In the genomic region with DNA sequence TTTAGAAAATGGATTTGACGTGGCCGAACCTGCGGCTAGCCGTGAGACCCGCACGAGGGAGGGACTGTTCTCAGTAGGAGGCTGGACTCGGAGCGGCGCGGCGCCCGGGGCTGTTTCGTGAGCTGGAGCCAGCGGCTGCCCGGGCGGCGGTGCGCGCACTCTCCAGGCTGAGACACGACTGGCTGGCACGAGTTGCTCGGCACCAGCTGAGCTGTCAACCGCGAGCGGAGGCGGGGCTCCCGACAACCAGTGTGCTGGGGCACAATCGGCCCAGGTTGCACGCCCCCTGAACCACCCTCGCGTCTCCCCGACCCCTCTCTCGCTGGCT, we compare ENCODE assay signal across 8 cellular contexts. TPM values are rescaled to one million over a fixed set of nuclear protein-coding genes. Genes with fewer than 3 reads are reported as not detected.
DNase-seq lines count a peak whose midpoint lies in the region; ATAC-seq, FAIRE-seq and TF ChIP-seq lines count a peak whose summit lies in the region.
"Not testable (repeated sequence)": the region's sequence is repeated elsewhere in the genome, so short reads cannot be mapped to it uniquely, and the experiment has no call there.

No MANE protein-coding gene starts in this region.

- H4K20me1 ChIP-seq in K562 (replicated peaks; ENCODE audit: control insufficient read depth, insufficient read depth, low read length) = not testable (repeated sequence)

- ATAC-seq in GM19463 (IDR thresholded peaks at IDR 0.05; ENCODE audit: unreplicated experiment) = peak; percentile 88
- peak; percentile 99 for ATAC-seq in activated CD8-positive, alpha-beta T cell treated with anti-CD3 and anti-CD28 coated beads, Interleukin-2, amount 10 ng/mL, durations not matched to agents 7 days and 5 days
- peak; percentile 87 for ATAC-seq in K562
- ATAC-seq in Right ventricle myocardium inferior = peak; percentile 100

- not testable (repeated sequence) for H2AFZ ChIP-seq in K562 (ENCODE audit: low read depth, low read length)

- H3K27me3 Mint-ChIP-seq in activated CD8-positive, alpha-beta T cell treated with anti-CD3 and anti-CD28 coated beads, Interleukin-2, amount 10 ng/mL, durations not matched to agents 7 days and 5 days (ENCODE audit: low read depth); nephron (ENCODE audit: low read depth): not testable (repeated sequence)

- H3K4me3 Mint-ChIP-seq in activated CD8-positive, alpha-beta T cell treated with anti-CD3 and anti-CD28 coated beads, Interleukin-2, amount 10 ng/mL, durations not matched to agents 7 days and 5 days = peak overlapping the region; percentile 71
- H3K4me3 Mint-ChIP-seq in nephron = peak overlapping the region; percentile 88 to 89 (median 89)

- H3K9ac ChIP-seq in HUES64 (ENCODE audit: low read depth, low read length); K562 (ENCODE audit: insufficient read depth in 1 of 2, low read depth in 2 of 2, low read length in 2 of 2): not testable (repeated sequence)

- TF ChIP-seq RAD21 in K562 (CRISPR knock-in tag; conservative IDR thresholded peaks at IDR 0.05 in 1 of 2, IDR thresholded peaks at IDR 0.05 in 1 of 2) = not testable (repeated sequence)

- H3K36me3 Mint-ChIP-seq in activated CD8-positive, alpha-beta T cell treated with anti-CD3 and anti-CD28 coated beads, Interleukin-2, amount 10 ng/mL, durations not matched to agents 7 days and 5 days (ENCODE audit: low read depth); nephron (ENCODE audit: low read depth): not testable (repeated sequence)

- not testable (repeated sequence) for H3K36me3 ChIP-seq in HUES64 (ENCODE audit: insufficient read depth, low read length); K562 (ENCODE audit: control insufficient read depth, insufficient read depth, low read length)

- POLR2A ChIA-PET in activated CD8-positive, alpha-beta T cell treated with anti-CD3 and anti-CD28 coated beads, Interleukin-2, amount 10 ng/mL, durations not matched to agents 7 days and 5 days (lab: Charles Lee); K562 (lab: Yijun Ruan, JAX): not testable (repeated sequence)

- not testable (repeated sequence) for H3K27ac ChIP-seq in HUES64 (ENCODE audit: low read depth, low read length); K562 (ENCODE audit: extremely low read depth, low read depth, low read length)

- not testable (repeated sequence) for TF ChIP-seq CTCF in AG09309 (IDR thresholded peaks at IDR 0.05; ENCODE audit: control insufficient read depth, insufficient read depth, low read depth, low read length, missing control alignments); K562 (IDR thresholded peaks at IDR 0.05 in 2 of 3, conservative IDR thresholded peaks at IDR 0.05 in 1 of 3; ENCODE audit: insufficient read depth in 2 of 3, low read depth in 1 of 3, low read length in 3 of 3); nephron (IDR thresholded peaks at IDR 0.05; ENCODE audit: unreplicated experiment in 3 of 3)

- TF ChIP-seq EP300 in K562 (IDR thresholded peaks at IDR 0.05; ENCODE audit: low read length) = not testable (repeated sequence)

- H3K9me3 Mint-ChIP-seq in activated CD8-positive, alpha-beta T cell treated with anti-CD3 and anti-CD28 coated beads, Interleukin-2, amount 10 ng/mL, durations not matched to agents 7 days and 5 days (ENCODE audit: insufficient read depth); nephron: not testable (repeated sequence)

- not testable (repeated sequence) for H3K27ac Mint-ChIP-seq in activated CD8-positive, alpha-beta T cell treated with anti-CD3 and anti-CD28 coated beads, Interleukin-2, amount 10 ng/mL, durations not matched to agents 7 days and 5 days
- peak overlapping the region in 1 of 3 experiments; percentile 29 for H3K27ac Mint-ChIP-seq in nephron

- CTCF ChIA-PET in activated CD8-positive, alpha-beta T cell treated with anti-CD3 and anti-CD28 coated beads, Interleukin-2, amount 10 ng/mL, durations not matched to agents 7 days and 5 days (lab: Charles Lee); K562 (lab: Yijun Ruan, JAX; ENCODE audit: low intra/inter-chr PET ratio): not testable (repeated sequence)

- BruUV-seq in K562 (replicated peaks; lab: Mats Ljungman, UMichigan) = not testable (repeated sequence)

- in situ Hi-C loops in K562 (cut with MboI) = not testable (repeated sequence)

- 0 out of 2 replicates have a peak overlapping the region, but pooled peaks have one; percentile 18 for H3K4me2 ChIP-seq in K562 (ENCODE audit: insufficient read depth, low read length)

- H3K79me2 ChIP-seq in K562 (ENCODE audit: control insufficient read depth, insufficient read depth, low read length) = not testable (repeated sequence)

- H3K27me3 ChIP-seq in HUES64 (ENCODE audit: insufficient read depth, low read length); K562 (ENCODE audit: control insufficient read depth in 2 of 2, insufficient read depth in 2 of 2, low read length in 2 of 2): not testable (repeated sequence)

- not testable (repeated sequence) for DNase-seq in AG09309 (ENCODE audit: low read depth); K562 (ENCODE audit: extremely low read depth in 1 of 4, low spot score in 3 of 4); Right ventricle myocardium inferior (ENCODE audit: missing footprints)
- DNase-seq in activated CD8-positive, alpha-beta T cell treated with anti-CD3 and anti-CD28 coated beads, Interleukin-2, amount 10 ng/mL, durations not matched to agents 7 days and 5 days = peak; percentile 21
- DNase-seq in stimulated activated CD4-positive, alpha-beta T cell treated with anti-CD3 and anti-CD28 coated beads, Interleukin-2, amount 100 ng/mL, for 24 hours = peak; percentile 3 to 23

- not testable (repeated sequence) for H3K9me1 ChIP-seq in K562 (ENCODE audit: control insufficient read depth, insufficient read depth, low read length)

- peak overlapping the region; percentile 28 for H3K4me3 ChIP-seq in AG09309 (ENCODE audit: control insufficient read depth, low read depth, low read length)
- peak overlapping the region; percentile 40; the same call in 1 of the 2 replicates for H3K4me3 ChIP-seq in HUES64 (ENCODE audit: low read length)
- not testable (repeated sequence) for H3K4me3 ChIP-seq in K562

- WGBS in HUES64 = 3% methylated on average over 7 of the region's 33 CpGs
- no CpG with 5 or more reads among the region's 33 CpGs for WGBS in K562 (ENCODE audit: insufficient coverage, low coverage, missing lambda C conversion rate)

- intact Hi-C loops in K562 (cut with micrococcal nuclease); Right ventricle myocardium inferior (cut with DNase I): not testable (repeated sequence)

- not testable (repeated sequence) for H3K4me1 Mint-ChIP-seq in activated CD8-positive, alpha-beta T cell treated with anti-CD3 and anti-CD28 coated beads, Interleukin-2, amount 10 ng/mL, durations not matched to agents 7 days and 5 days (ENCODE audit: low read depth); nephron

- TF ChIP-seq POLR2A in K562 (conservative IDR thresholded peaks at IDR 0.05) = not testable (repeated sequence)

- H3K4me1 ChIP-seq in HUES64 (ENCODE audit: insufficient read depth, low read length); K562 (replicated peaks in 1 of 2; ENCODE audit: control insufficient read depth in 2 of 2, insufficient read depth in 2 of 2, low read length in 2 of 2): not testable (repeated sequence)

- not testable (repeated sequence) for H3K9me3 ChIP-seq in HUES64 (ENCODE audit: insufficient read depth, low read depth, low read length); K562 (replicated peaks; ENCODE audit: control insufficient read depth, insufficient read depth, low read depth, low read length)

- not testable (repeated sequence) for FAIRE-seq in K562 (lab: Jason Lieb, UNC)

TF ChIP-seq in K562, 482 proteins besides CTCF, POLR2A, EP300 and RAD21:
- TF ChIP-seq, protein P1, sequence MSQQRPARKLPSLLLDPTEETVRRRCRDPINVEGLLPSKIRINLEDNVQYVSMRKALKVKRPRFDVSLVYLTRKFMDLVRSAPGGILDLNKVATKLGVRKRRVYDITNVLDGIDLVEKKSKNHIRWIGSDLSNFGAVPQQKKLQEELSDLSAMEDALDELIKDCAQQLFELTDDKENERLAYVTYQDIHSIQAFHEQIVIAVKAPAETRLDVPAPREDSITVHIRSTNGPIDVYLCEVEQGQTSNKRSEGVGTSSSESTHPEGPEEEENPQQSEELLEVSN (IDR thresholded peaks at IDR 0.05; ENCODE audit: borderline replicate concordance in 1 of 2, extremely low read depth in 1 of 2, insufficient read depth in 1 of 2, insufficient read length in 1 of 2, low read depth in 1 of 2, low read length in 1 of 2, poor library complexity in 1 of 2, severe bottlenecking in 1 of 2) = peak in 1 of 2 experiments; percentile 29

RNA-seq across cellular contexts. Expression of a gene that starts 58.5 kb away (rescaled TPM):
- polyA plus RNA-seq in HUES64 (2013, experiment 1 of 2) = 3.6 TPM
- 5.9 TPM for polyA plus RNA-seq in HUES64 (2013, experiment 2 of 2)
- total RNA-seq in activated CD8-positive, alpha-beta T cell treated with anti-CD3 and anti-CD28 coated beads, Interleukin-2, amount 10 ng/mL, durations not matched to agents 7 days and 5 days = 10 to 100 TPM; 22.6 to 23.7 TPM
- 22.6 and 26.3 TPM in 2 replicates for total RNA-seq in K562 (2011; cell fraction: chromatin; rRNA removed; ENCODE audit: low replicate concordance)
- total RNA-seq in K562 (2011; cell fraction: nucleolus; rRNA removed) = 8.2 and 8.8 TPM in 2 replicates
- total RNA-seq in K562 (2011; cell fraction: nucleoplasm; rRNA removed) = 11.3 and 18.6 TPM in 2 replicates
- 5.6 and 7.0 TPM in 2 replicates for total RNA-seq in K562 (2014; rRNA removed)
- total RNA-seq in K562 (2014; rRNA removed; fragmentation: Illumina TruSeq; extraction: Trizol) = 5.3 and 6.0 TPM in 2 replicates
- total RNA-seq in K562 (2015; rRNA removed; fragmentation: Illumina TruSeq; extraction: Trizol) = 6.0 and 6.3 TPM in 2 replicates
- 3.6 and 5.2 TPM in 2 replicates for total RNA-seq in K562 (2021)
- 5.3 and 6.6 TPM in 2 replicates for polyA plus RNA-seq in K562 (2011; rRNA removed)
- polyA plus RNA-seq in K562 (2011; cell fraction: cytosol; rRNA removed) = 3.4 and 3.9 TPM in 2 replicates
- 19.4 and 25.7 TPM in 2 replicates for polyA plus RNA-seq in K562 (2011; cell fraction: nucleus; rRNA removed)
- 4.0 and 4.2 TPM in 2 replicates for polyA plus RNA-seq in K562 (2012)
- polyA plus RNA-seq in K562 (2014; fragmentation: Illumina TruSeq; extraction: Trizol) = 4.3 and 5.1 TPM in 2 replicates
- polyA plus RNA-seq in K562 (2014; fragmentation: Nextera tagmentation; extraction: Ambion mirVana) = under 1 TPM; 0.13 to 0.88 TPM
- polyA plus RNA-seq in K562 (2014; rRNA removed) = 4.5 and 5.5 TPM in 2 replicates
- polyA minus RNA-seq in K562 (2011; rRNA and poly(A)+ RNA removed) = 13.4 and 17.5 TPM in 2 replicates
- polyA minus RNA-seq in K562 (2011; cell fraction: cytosol; rRNA and poly(A)+ RNA removed) = 2.0 and 4.5 TPM in 2 replicates
- polyA minus RNA-seq in K562 (2011; cell fraction: nucleus; rRNA and poly(A)+ RNA removed) = 10.8 and 12.2 TPM in 2 replicates
- total RNA-seq in Right ventricle myocardium inferior = 0.54 TPM
